ENCODE assay signal across 11 cellular contexts in genomic region chr13:101155920-101156319, GRCh38.
DNase-seq lines count a peak whose midpoint lies in the region; ATAC-seq and TF ChIP-seq lines count a peak whose summit lies in the region.
"Had no signal": no experiment of that assay in that cellular context is flagged by ENCODE, and none has a peak within 500 bp of the region (broad histone marks: within the 10 kb centered on the region; RNA-seq: fewer than 3 reads in every experiment).

No MANE protein-coding gene starts in this region.

- H3K4me3 ChIP-seq in HFF-Myc (replicated peaks; ENCODE audit: low read depth, low read length) (no peak overlapping the region), WERI-Rb-1 (ENCODE audit: low read depth, low read length) (no peak overlapping the region), right lobe of liver (no peak overlapping the region), colonic mucosa (no peak overlapping the region), coronary artery (no peak overlapping the region)

- no peak for ATAC-seq in right lobe of liver

- H3K4me1 ChIP-seq in right lobe of liver = no peaks in the 10 kb centered on the region
- H3K4me1 ChIP-seq in colonic mucosa = no peaks in the 10 kb centered on the region

- TF ChIP-seq POLR2A in right lobe of liver (IDR thresholded peaks at IDR 0.05) = no peak

- DNase-seq in ELR (ENCODE audit: low read depth) (peak; percentile 36), HFF-Myc (ENCODE audit: extremely low read depth, low read depth) (no peak), WERI-Rb-1 (no peak), right lobe of liver (no peak), colonic mucosa (no peak), activated gamma-delta T cell (lab: John Stamatoyannopoulos, UW) (no peak), coronary artery (ENCODE audit: low spot score) (no peak)
- DNase-seq in activated T-helper 1 cell treated with anti-CD3 and anti-CD28 coated beads, Interleukin-12 subunit alpha, Interleukin-12 subunit beta, Interleukin-2, Interleukin-4 antibody, amounts not matched to agents 30 ng/mL and 10 ng/mL and 1 ng/mL, durations not matched to agents 14 hours and 24 hours and 36 hours (ENCODE audit: low spot score) = no peak
- DNase-seq: activated T-cell treated with anti-CD3 and anti-CD28 coated beads, Interleukin-2, amount 50 U/mL, for 1 hour; NCI-H2171 treated with DMSO at 0.1 percent for 48 hours; stimulated activated CD8-positive, alpha-beta memory T cell treated with anti-CD3 and anti-CD28 coated beads, Interleukin-4, amount 100 ng/mL, for 48 hours had no signal

- no peaks in the 10 kb centered on the region for H3K9me3 Mint-ChIP-seq in activated T-helper 1 cell treated with anti-CD3 and anti-CD28 coated beads, Interleukin-12 subunit alpha, Interleukin-12 subunit beta, Interleukin-2, Interleukin-4 antibody, amounts not matched to agents 30 ng/mL and 10 ng/mL and 1 ng/mL, durations not matched to agents 14 hours and 24 hours and 36 hours

- intact Hi-C loops in right lobe of liver (cut with DNase I) (no loop called here), colonic mucosa (cut with DNase I) (no loop called here)
- intact Hi-C loops in activated T-helper 1 cell treated with anti-CD3 and anti-CD28 coated beads, Interleukin-12 subunit alpha, Interleukin-12 subunit beta, Interleukin-2, Interleukin-4 antibody, amounts not matched to agents 30 ng/mL and 10 ng/mL and 1 ng/mL, durations not matched to agents 14 hours and 24 hours and 36 hours (cut with micrococcal nuclease) = no loop called here

- peaks cover 3% of the 10 kb centered on the region for H3K4me1 Mint-ChIP-seq in activated T-helper 1 cell treated with anti-CD3 and anti-CD28 coated beads, Interleukin-12 subunit alpha, Interleukin-12 subunit beta, Interleukin-2, Interleukin-4 antibody, amounts not matched to agents 30 ng/mL and 10 ng/mL and 1 ng/mL, durations not matched to agents 14 hours and 24 hours and 36 hours (ENCODE audit: low read depth)

- no peaks in the 10 kb centered on the region for H3K36me3 Mint-ChIP-seq in activated T-helper 1 cell treated with anti-CD3 and anti-CD28 coated beads, Interleukin-12 subunit alpha, Interleukin-12 subunit beta, Interleukin-2, Interleukin-4 antibody, amounts not matched to agents 30 ng/mL and 10 ng/mL and 1 ng/mL, durations not matched to agents 14 hours and 24 hours and 36 hours (ENCODE audit: low read depth)

- peaks cover 7% of the 10 kb centered on the region for H3K27me3 Mint-ChIP-seq in activated T-helper 1 cell treated with anti-CD3 and anti-CD28 coated beads, Interleukin-12 subunit alpha, Interleukin-12 subunit beta, Interleukin-2, Interleukin-4 antibody, amounts not matched to agents 30 ng/mL and 10 ng/mL and 1 ng/mL, durations not matched to agents 14 hours and 24 hours and 36 hours (ENCODE audit: insufficient read depth)

- H3K4me3 Mint-ChIP-seq in activated T-helper 1 cell treated with anti-CD3 and anti-CD28 coated beads, Interleukin-12 subunit alpha, Interleukin-12 subunit beta, Interleukin-2, Interleukin-4 antibody, amounts not matched to agents 30 ng/mL and 10 ng/mL and 1 ng/mL, durations not matched to agents 14 hours and 24 hours and 36 hours = no peak overlapping the region

- H3K36me3 ChIP-seq in WERI-Rb-1 (no peaks in the 10 kb centered on the region), right lobe of liver (no peaks in the 10 kb centered on the region), colonic mucosa (no peaks in the 10 kb centered on the region)

- 25% methylated on average over 2 of the region's 2 CpGs for WGBS in right lobe of liver (ENCODE audit: insufficient coverage, low coverage, low lambda C conversion rate, missing lambda C conversion rate)

- no peak overlapping the region for H3K27ac ChIP-seq in WERI-Rb-1
- H3K27ac ChIP-seq in right lobe of liver = no peak overlapping the region
- H3K27ac ChIP-seq in colonic mucosa = no peak overlapping the region
- no peak overlapping the region for H3K27ac ChIP-seq in coronary artery

- no peaks in the 10 kb centered on the region for H3K27me3 ChIP-seq in WERI-Rb-1 (ENCODE audit: insufficient read depth, low read depth, severe bottlenecking)
- H3K27me3 ChIP-seq in right lobe of liver = no peaks in the 10 kb centered on the region
- H3K27me3 ChIP-seq in colonic mucosa = no peaks in the 10 kb centered on the region

- TF ChIP-seq CTCF in HFF-Myc (IDR thresholded peaks at IDR 0.05; ENCODE audit: low read depth, low read length, missing control alignments) (peak; percentile 56), WERI-Rb-1 (IDR thresholded peaks at IDR 0.05; ENCODE audit: low read depth, low read length) (peak; percentile 62), right lobe of liver (IDR thresholded peaks at IDR 0.05) (peak; percentile 7 to 40 (median 36)), colonic mucosa (IDR thresholded peaks at IDR 0.05) (no peak), coronary artery (IDR thresholded peaks at IDR 0.05) (no peak)

- no peak overlapping the region for H3K27ac Mint-ChIP-seq in activated T-helper 1 cell treated with anti-CD3 and anti-CD28 coated beads, Interleukin-12 subunit alpha, Interleukin-12 subunit beta, Interleukin-2, Interleukin-4 antibody, amounts not matched to agents 30 ng/mL and 10 ng/mL and 1 ng/mL, durations not matched to agents 14 hours and 24 hours and 36 hours

- H3K9me3 ChIP-seq in WERI-Rb-1 (ENCODE audit: severe bottlenecking) (no peaks in the 10 kb centered on the region), right lobe of liver (no peaks in the 10 kb centered on the region), colonic mucosa (no peaks in the 10 kb centered on the region)

- no peak overlapping the region for H3K9ac ChIP-seq in colonic mucosa (ENCODE audit: low read depth in 2 of 2, low read length in 2 of 2)

Comparison
In these comparisons a context has a peak if more than half of its experiments do, and no peak if none do; other contexts are left out.
1. CTCF ChIP-seq: peak in HFF-Myc (single experiment), WERI-Rb-1 (single experiment) and right lobe of liver (4 of 4); none in colonic mucosa (single experiment) and coronary artery (single experiment).